ENCODE assay signal across 14 cellular contexts in genomic region chr3:150743508-150743907, GRCh38. TPM values are rescaled to one million over a fixed set of nuclear protein-coding genes. Genes with fewer than 3 reads are reported as not detected.
DNase-seq lines count a peak whose midpoint lies in the region; ATAC-seq lines count a peak whose summit lies in the region.
"Had no signal": no experiment of that assay in that cellular context is flagged by ENCODE, and none has a peak within 500 bp of the region (broad histone marks: within the 10 kb centered on the region; RNA-seq: fewer than 3 reads in every experiment).

No MANE protein-coding gene starts in this region.

- intact Hi-C loops in Right ventricle myocardium inferior (cut with DNase I): no loop called here

- no peaks in the 10 kb centered on the region for H3K9me3 Mint-ChIP-seq in stimulated activated naive CD8-positive, alpha-beta T cell treated with anti-CD3 and anti-CD28 coated beads, Interleukin-15, Interleukin-2, amounts not matched to agents 100 ng/mL and 50 ng/mL, for 24 hours
- no peaks in the 10 kb centered on the region for H3K9me3 Mint-ChIP-seq in activated CD4-positive, alpha-beta memory T cell treated with anti-CD3 and anti-CD28 coated beads, Interleukin-2, amount 10 ng/mL, durations not matched to agents 7 days and 5 days

- no peak for DNase-seq in stimulated activated naive CD8-positive, alpha-beta T cell treated with anti-CD3 and anti-CD28 coated beads, Interleukin-15, Interleukin-2, amounts not matched to agents 100 U/mL and 50 U/mL, for 24 hours
- DNase-seq in activated CD4-positive, alpha-beta memory T cell treated with anti-CD3 and anti-CD28 coated beads, Interleukin-2, amount 10 ng/mL, durations not matched to agents 7 days and 5 days: no peak
- DNase-seq in islet precursor cell (peak; percentile 71), nucleus accumbens (lab: John Stamatoyannopoulos, UW) (no peak), NCI-H524 treated with DMSO at 0.1 percent for 48 hours (lab: John Stamatoyannopoulos, UW) (no peak), Right ventricle myocardium inferior (ENCODE audit: missing footprints) (no peak)
- DNase-seq: activated CD4-positive, alpha-beta T cell treated with anti-CD3 and anti-CD28 coated beads for 4 hours; erythroblast; NCI-H1436; upper lobe of right lung had no signal

- ATAC-seq in stimulated activated naive CD8-positive, alpha-beta T cell treated with anti-CD3 and anti-CD28 coated beads, Interleukin-15, Interleukin-2, amounts not matched to agents 100 U/mL and 50 U/mL, for 24 hours: no peak
- no peak for ATAC-seq in HG03159 (IDR thresholded peaks at IDR 0.05; ENCODE audit: unreplicated experiment)
- no peak for ATAC-seq in Right ventricle myocardium inferior
- ATAC-seq: Panc1, upper lobe of right lung had no signal

- peak overlapping the region; percentile 100 for H3K27ac Mint-ChIP-seq in stimulated activated naive CD8-positive, alpha-beta T cell treated with anti-CD3 and anti-CD28 coated beads, Interleukin-15, Interleukin-2, amounts not matched to agents 100 ng/mL and 50 ng/mL, for 24 hours
- peak overlapping the region; percentile 5 for H3K27ac Mint-ChIP-seq in activated CD4-positive, alpha-beta memory T cell treated with anti-CD3 and anti-CD28 coated beads, Interleukin-2, amount 10 ng/mL, durations not matched to agents 7 days and 5 days

- POLR2A ChIA-PET in activated CD4-positive, alpha-beta memory T cell treated with anti-CD3 and anti-CD28 coated beads, Interleukin-2, amount 10 ng/mL, durations not matched to agents 7 days and 5 days (lab: Charles Lee): interaction anchor here (1.1 to 2.0 kb wide), 3 partner anchors 10 to 20 kb away, joined by 3 to 10 read pairs (median 5); partner anchors contain the start of gene SIAH2

- peaks cover 82% of the 10 kb centered on the region for H3K36me3 Mint-ChIP-seq in stimulated activated naive CD8-positive, alpha-beta T cell treated with anti-CD3 and anti-CD28 coated beads, Interleukin-15, Interleukin-2, amounts not matched to agents 100 ng/mL and 50 ng/mL, for 24 hours (ENCODE audit: low read depth)
- H3K36me3 Mint-ChIP-seq in activated CD4-positive, alpha-beta memory T cell treated with anti-CD3 and anti-CD28 coated beads, Interleukin-2, amount 10 ng/mL, durations not matched to agents 7 days and 5 days (ENCODE audit: low read depth): peaks cover 50% of the 10 kb centered on the region

- no peaks in the 10 kb centered on the region for H3K27me3 Mint-ChIP-seq in stimulated activated naive CD8-positive, alpha-beta T cell treated with anti-CD3 and anti-CD28 coated beads, Interleukin-15, Interleukin-2, amounts not matched to agents 100 ng/mL and 50 ng/mL, for 24 hours
- no peaks in the 10 kb centered on the region for H3K27me3 Mint-ChIP-seq in activated CD4-positive, alpha-beta memory T cell treated with anti-CD3 and anti-CD28 coated beads, Interleukin-2, amount 10 ng/mL, durations not matched to agents 7 days and 5 days

- CTCF ChIA-PET in activated CD4-positive, alpha-beta memory T cell treated with anti-CD3 and anti-CD28 coated beads, Interleukin-2, amount 10 ng/mL, durations not matched to agents 7 days and 5 days (lab: Charles Lee): interaction anchor here (0.6 to 1.4 kb wide), 2 partner anchors 22 to 44 kb away, joined by 4 read pairs; no protein-coding TSS in a partner anchor

- H3K4me3 Mint-ChIP-seq in stimulated activated naive CD8-positive, alpha-beta T cell treated with anti-CD3 and anti-CD28 coated beads, Interleukin-15, Interleukin-2, amounts not matched to agents 100 ng/mL and 50 ng/mL, for 24 hours: no peak overlapping the region
- H3K4me3 Mint-ChIP-seq in activated CD4-positive, alpha-beta memory T cell treated with anti-CD3 and anti-CD28 coated beads, Interleukin-2, amount 10 ng/mL, durations not matched to agents 7 days and 5 days: no peak overlapping the region

- H3K4me1 Mint-ChIP-seq in stimulated activated naive CD8-positive, alpha-beta T cell treated with anti-CD3 and anti-CD28 coated beads, Interleukin-15, Interleukin-2, amounts not matched to agents 100 ng/mL and 50 ng/mL, for 24 hours (ENCODE audit: low read depth): peaks cover 100% of the 10 kb centered on the region
- peaks cover 80% of the 10 kb centered on the region for H3K4me1 Mint-ChIP-seq in activated CD4-positive, alpha-beta memory T cell treated with anti-CD3 and anti-CD28 coated beads, Interleukin-2, amount 10 ng/mL, durations not matched to agents 7 days and 5 days

RNA-seq across cellular contexts. Expression of gene SIAH2, which starts 19.5 kb away (rescaled TPM):
- total RNA-seq in activated CD4-positive, alpha-beta memory T cell treated with anti-CD3 and anti-CD28 coated beads, Interleukin-2, amount 10 ng/mL, durations not matched to agents 7 days and 5 days: 10 to 100 TPM; 42.5 to 44.9 TPM
- total RNA-seq in Right ventricle myocardium inferior: 20.6 TPM

RNA-seq across cellular contexts. Expression of gene ERICH6, which starts 39.8 kb away (rescaled TPM):
- under 1 TPM; 0.38 to 0.81 TPM for total RNA-seq in activated CD4-positive, alpha-beta memory T cell treated with anti-CD3 and anti-CD28 coated beads, Interleukin-2, amount 10 ng/mL, durations not matched to agents 7 days and 5 days
- total RNA-seq in Right ventricle myocardium inferior: not detected
- total RNA-seq: kidney epithelial cell, upper lobe of right lung had no signal
